8 cellular contexts compared by ENCODE assay signal in genomic region chr17:63841350-63842172, GRCh38.
DNase-seq lines count a peak whose midpoint lies in the region; ATAC-seq lines count a peak whose summit lies in the region.

No MANE protein-coding gene starts in this region.

- no peak for ATAC-seq in central memory CD8-positive, alpha-beta T cell (replicated peaks; ENCODE audit: extremely low read depth, poor library complexity, severe bottlenecking)
- ATAC-seq in stimulated activated effector memory CD8-positive, alpha-beta T cell treated with anti-CD3 and anti-CD28 coated beads, Interleukin-12 subunit alpha, Interleukin-12 subunit beta, amount 100 ng/mL, for 72 hours = no peak
- no peak for ATAC-seq in GM18511 (IDR thresholded peaks at IDR 0.05; ENCODE audit: unreplicated experiment)

- no peaks in the 10 kb centered on the region for H3K9me3 Mint-ChIP-seq in central memory CD8-positive, alpha-beta T cell
- H3K9me3 Mint-ChIP-seq in stimulated activated effector memory CD8-positive, alpha-beta T cell treated with anti-CD3 and anti-CD28 coated beads, Interleukin-12 subunit alpha, Interleukin-12 subunit beta, amount 100 ng/mL, for 72 hours = no peaks in the 10 kb centered on the region

- no peaks in the 10 kb centered on the region for H3K27me3 Mint-ChIP-seq in central memory CD8-positive, alpha-beta T cell

- peaks cover 18% of the 10 kb centered on the region for H3K36me3 Mint-ChIP-seq in central memory CD8-positive, alpha-beta T cell (ENCODE audit: insufficient read depth)
- H3K36me3 Mint-ChIP-seq in stimulated activated effector memory CD8-positive, alpha-beta T cell treated with anti-CD3 and anti-CD28 coated beads, Interleukin-12 subunit alpha, Interleukin-12 subunit beta, amount 100 ng/mL, for 72 hours = peaks cover 45% of the 10 kb centered on the region

- peak overlapping the region; percentile 93 for H3K27ac Mint-ChIP-seq in central memory CD8-positive, alpha-beta T cell (ENCODE audit: low read depth)
- peak overlapping the region; percentile 92 for H3K27ac Mint-ChIP-seq in stimulated activated effector memory CD8-positive, alpha-beta T cell treated with anti-CD3 and anti-CD28 coated beads, Interleukin-12 subunit alpha, Interleukin-12 subunit beta, amount 100 ng/mL, for 72 hours

- DNase-seq in activated CD4-positive, alpha-beta T cell treated with anti-CD3 and anti-CD28 coated beads for 48 hours = peak; percentile 31
- DNase-seq in activated CD4-positive, alpha-beta T cell treated with anti-CD3 and anti-CD28 coated beads for 4 hours = no peak
- DNase-seq in OCI-M1 (lab: John Stamatoyannopoulos, UW) (peak; percentile 44), kidney tubule cell (ENCODE audit: low spot score) (peak; percentile 51), GOT3 (lab: John Stamatoyannopoulos, UW) (no peak)
- no peak for DNase-seq in central memory CD8-positive, alpha-beta T cell (ENCODE audit: low spot score in 2 of 2)
- peak in 1 of 2 donors; percentile 66 for DNase-seq in stimulated activated effector memory CD8-positive, alpha-beta T cell treated with anti-CD3 and anti-CD28 coated beads, Interleukin-12 subunit alpha, Interleukin-12 subunit beta, amount 100 ng/mL, for 72 hours (ENCODE audit: low spot score in 2 of 2)

- peak overlapping the region; percentile 93 for H3K4me3 Mint-ChIP-seq in central memory CD8-positive, alpha-beta T cell
- H3K4me3 Mint-ChIP-seq in stimulated activated effector memory CD8-positive, alpha-beta T cell treated with anti-CD3 and anti-CD28 coated beads, Interleukin-12 subunit alpha, Interleukin-12 subunit beta, amount 100 ng/mL, for 72 hours = peak overlapping the region; percentile 89

- peaks cover 36% of the 10 kb centered on the region for H3K4me1 Mint-ChIP-seq in central memory CD8-positive, alpha-beta T cell
- peaks cover 32% of the 10 kb centered on the region for H3K4me1 Mint-ChIP-seq in stimulated activated effector memory CD8-positive, alpha-beta T cell treated with anti-CD3 and anti-CD28 coated beads, Interleukin-12 subunit alpha, Interleukin-12 subunit beta, amount 100 ng/mL, for 72 hours

Comparison
In these comparisons a context has a peak if more than half of its experiments do, and no peak if none do; other contexts are left out.
1. DNase-seq: peak in activated CD4-positive, alpha-beta T cell treated with anti-CD3 and anti-CD28 coated beads for 48 hours (single experiment), OCI-M1 (single experiment) and kidney tubule cell (single experiment); none in activated CD4-positive, alpha-beta T cell treated with anti-CD3 and anti-CD28 coated beads for 4 hours (0 of 2), central memory CD8-positive, alpha-beta T cell (0 of 2) and GOT3 (single experiment).